10 cellular contexts compared by ENCODE assay signal in genomic region chr2:174610243-174610995, GRCh38. TPM values are rescaled to one million over a fixed set of nuclear protein-coding genes. Genes with fewer than 3 reads are reported as not detected.
DNase-seq lines count a peak whose midpoint lies in the region; ATAC-seq, FAIRE-seq and TF ChIP-seq lines count a peak whose summit lies in the region.
"Had no signal": no experiment of that assay in that cellular context is flagged by ENCODE, and none has a peak within 500 bp of the region (broad histone marks: within the 10 kb centered on the region; RNA-seq: fewer than 3 reads in every experiment).

No MANE protein-coding gene starts in this region.

- ATAC-seq in pancreas: no peak

- H3K27ac ChIP-seq in spleen (peak overlapping the region in 7 of 8 donors; percentile 2 to 85 (median 65)), pancreas (no peak overlapping the region)
- H3K27ac ChIP-seq: 22Rv1 had no signal

- TF ChIP-seq CTCF in spleen (IDR thresholded peaks at IDR 0.05 in 8 of 11, conservative IDR thresholded peaks at IDR 0.05 in 3 of 11) (no peak), pancreas (IDR thresholded peaks at IDR 0.05) (no peak)

- FAIRE-seq in frontal cortex (lab: Jason Lieb, UNC): no peak
- no peak for FAIRE-seq in pancreas (lab: Jason Lieb, UNC)
- FAIRE-seq: bronchial epithelial cell had no signal

- WGBS in spleen, 5 donors: 48 to 64% (median 56%) methylated on average over 7 of the region's 7 CpGs
- 80 to 84% methylated on average over 7 of the region's 7 CpGs for WGBS in pancreas, 2 donors

- H3K9me3 ChIP-seq in spleen (no peaks in the 10 kb centered on the region), pancreas (no peaks in the 10 kb centered on the region)

- H3K27me3 ChIP-seq in spleen (replicated peaks in 1 of 7): no peaks in the 10 kb centered on the region
- no peaks in the 10 kb centered on the region for H3K27me3 ChIP-seq in pancreas

- H3K36me3 ChIP-seq in spleen: peaks cover 0 to 43% (median 0%) of the 10 kb centered on the region in 6 donors
- H3K36me3 ChIP-seq in pancreas: no peaks in the 10 kb centered on the region

- H3K4me1 ChIP-seq in spleen (peaks cover 53 to 100% (median 95%) of the 10 kb centered on the region in 6 donors), pancreas (peaks cover 18 to 25% (median 19%) of the 10 kb centered on the region in 3 donors)

- peak; percentile 49 for DNase-seq in NOMO-1 treated with DMSO at 0.1 percent for 48 hours (lab: John Stamatoyannopoulos, UW; ENCODE audit: unreplicated experiment)
- DNase-seq in NOMO-1 treated with dmso at 0.1 percent for 144 hours (lab: John Stamatoyannopoulos, UW; ENCODE audit: unreplicated experiment): no peak
- DNase-seq in Kasumi-1 (lab: John Stamatoyannopoulos, UW): peak; percentile 30 to 44
- DNase-seq in amniotic epithelial cell (ENCODE audit: low read depth): peak; percentile 23
- peak; percentile 77 for DNase-seq in spleen
- no peak for DNase-seq in frontal cortex (ENCODE audit: low spot score in 2 of 2)
- DNase-seq in HK-2 (ENCODE audit: unreplicated experiment): no peak
- no peak for DNase-seq in pancreas

- H3K4me3 ChIP-seq in spleen (peak overlapping the region in 1 of 8 donors; percentile 0), pancreas (no peak overlapping the region)

- TF ChIP-seq POLR2A in spleen (IDR thresholded peaks at IDR 0.05): no peak

- intact Hi-C loops in spleen (cut with DNase I; ENCODE audit: low total_unique reads): no loop called here
- intact Hi-C loops in pancreas (cut with DNase I): no loop called here

RNA-seq across cellular contexts. Expression of gene WIPF1, which starts 12.8 kb away (rescaled TPM):
- 100 to 1,000 TPM; 153 to 265 (median 242) TPM for total RNA-seq in spleen
- 10 to 100 TPM; 74.9 to 86.3 (median 82.8) TPM for polyA plus RNA-seq in spleen
- total RNA-seq in frontal cortex: 1.2 TPM
- 10 to 100 TPM in 3 of 6 donors, 1 to 10 TPM in 3; 5.2 to 26.8 (median 9.0) TPM for total RNA-seq in pancreas
- 1 to 10 TPM; 4.7 to 6.2 TPM for polyA plus RNA-seq in pancreas

Comparison
In these comparisons a context has a peak if more than half of its experiments do, and no peak if none do; other contexts are left out.
1. DNase-seq: peak in NOMO-1 treated with DMSO at 0.1 percent for 48 hours (single experiment), Kasumi-1 (2 of 2), amniotic epithelial cell (single experiment) and spleen (single experiment); none in NOMO-1 treated with dmso at 0.1 percent for 144 hours (single experiment), frontal cortex (0 of 2), HK-2 (single experiment) and pancreas (0 of 6).
2. H3K27ac ChIP-seq: peak in spleen (7 of 8); none in pancreas (0 of 4).
3. RNA of gene WIPF1, which starts 12.8 kb away (total RNA-seq): 153 to 265 TPM in spleen; 5.2 to 26.8 TPM in pancreas and 1.2 TPM in frontal cortex (single experiment); every median in the first group is over 4 times any median in the second.